In genomic region chr7:81725496-81726117, GRCh38 we compare ENCODE assay signal across 1 cellular context.
TF ChIP-seq lines count a peak whose summit lies in the region.

No MANE protein-coding gene starts in this region.

TF ChIP-seq in H1, 55 proteins besides CTCF, POLR2A, EP300 and RAD21 (continued from another document):
- no peak for TF ChIP-seq CHD7 (IDR thresholded peaks at IDR 0.05; ENCODE audit: insufficient replicate concordance, low read length)
- no peak for TF ChIP-seq JUND (IDR thresholded peaks at IDR 0.05; ENCODE audit: low read length)
